10 cellular contexts compared by ENCODE assay signal in the genomic region with DNA sequence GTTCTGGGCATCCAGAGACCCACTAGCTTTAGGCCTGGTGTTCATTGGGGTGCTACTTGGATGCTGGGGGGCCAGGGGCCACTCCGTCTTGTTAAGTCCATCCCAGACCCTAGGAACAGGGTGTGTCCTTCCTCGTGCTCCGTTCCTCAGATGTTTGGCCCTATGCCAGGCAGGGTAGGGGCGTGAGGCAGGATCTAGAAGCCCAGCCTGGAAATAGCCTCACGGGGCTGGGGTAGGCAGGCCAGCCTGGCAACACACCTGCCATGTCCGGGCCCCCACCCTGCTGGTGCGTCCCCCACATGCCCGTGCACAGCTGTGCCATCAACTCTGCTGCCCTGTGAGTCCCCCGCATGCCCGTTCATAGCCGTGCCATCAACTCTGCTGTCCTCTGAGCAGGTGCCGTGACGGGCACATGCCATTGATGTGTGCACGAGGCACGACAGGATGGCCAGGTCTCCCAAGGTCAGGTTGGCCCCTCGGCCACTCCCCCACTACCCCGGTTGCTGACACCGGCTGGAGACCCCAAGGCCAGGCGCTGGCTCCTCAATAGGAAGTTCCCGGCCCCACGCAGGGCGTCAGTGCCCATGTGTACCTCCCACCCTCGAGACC. TPM values are rescaled to one million over a fixed set of nuclear protein-coding genes. Genes with fewer than 3 reads are reported as not detected.
A peak's percentile ranks its signal among the peaks of the same experiment; 100 is the strongest.
DNase-seq lines count a peak whose midpoint lies in the region; FAIRE-seq and TF ChIP-seq lines count a peak whose summit lies in the region.
"Had no signal": no experiment of that assay in that cellular context is flagged by ENCODE, and none has a peak within 500 bp of the region (broad histone marks: within the 10 kb centered on the region; RNA-seq: fewer than 3 reads in every experiment).

No MANE protein-coding gene starts in this region.

- peaks cover 25 to 47% (median 41%) of the 10 kb centered on the region in 4 donors for H3K4me1 ChIP-seq in esophagus muscularis mucosa
- H3K4me1 ChIP-seq in neuronal stem cell (ENCODE audit: control insufficient read depth in 2 of 2, insufficient read depth in 1 of 2, low read depth in 1 of 2, low read length in 2 of 2) = peaks cover 19 to 23% of the 10 kb centered on the region in 2 donors
- peaks cover 0 to 6% of the 10 kb centered on the region in 2 donors for H3K4me1 ChIP-seq in small intestine (ENCODE audit: control insufficient read depth in 2 of 2, insufficient read depth in 1 of 2, low read depth in 1 of 2, low read length in 1 of 2)

- peak; percentile 32 for DNase-seq in NCI-H82 treated with DMSO at 0.1 percent for 48 hours (lab: John Stamatoyannopoulos, UW; ENCODE audit: unreplicated experiment)
- no peak for DNase-seq in esophagus muscularis mucosa (ENCODE audit: extremely low spot score)
- DNase-seq in neuronal stem cell (ENCODE audit: low spot score) = no peak
- DNase-seq in NCI-H446 treated with DMSO at 0.1 percent for 48 hours (lab: John Stamatoyannopoulos, UW) = no peak
- DNase-seq in activated T-helper 2 cell treated with anti-CD3 and anti-CD28 coated beads, Interferon-gamma antibody, Interleukin-2, Interleukin-4, amounts not matched to agents 10 μg/mL and 5 μg/mL and 100 μg/mL, durations not matched to agents 14 hours and 24 hours and 36 hours (ENCODE audit: low spot score) = no peak
- DNase-seq in SW480 (ENCODE audit: low spot score) = no peak
- no peak for DNase-seq in small intestine
- DNase-seq: DND-41, MM.1S had no signal

- peak overlapping the region; percentile 75 for H2BK15ac ChIP-seq in neuronal stem cell (ENCODE audit: low read length)

- peak overlapping the region; percentile 44 for H3K9ac ChIP-seq in neuronal stem cell (ENCODE audit: low read depth, low read length, poor library complexity)

- no peaks in the 10 kb centered on the region for H3K9me3 Mint-ChIP-seq in activated T-helper 2 cell treated with anti-CD3 and anti-CD28 coated beads, Interferon-gamma antibody, Interleukin-2, Interleukin-4, amounts not matched to agents 10 μg/mL and 5 μg/mL and 100 μg/mL, durations not matched to agents 14 hours and 24 hours and 36 hours

- H3K36me3 ChIP-seq in esophagus muscularis mucosa (peaks cover 12 to 60% (median 51%) of the 10 kb centered on the region in 4 donors), neuronal stem cell (replicated peaks in 1 of 2; ENCODE audit: control insufficient read depth in 2 of 2, insufficient read depth in 2 of 2, low read length in 2 of 2) (peaks cover 13 to 70% of the 10 kb centered on the region in 2 donors), small intestine (ENCODE audit: control insufficient read depth in 2 of 2, insufficient read depth in 2 of 2, low read length in 2 of 2) (peaks cover 0 to 21% of the 10 kb centered on the region in 2 donors)

- peaks cover 6% of the 10 kb centered on the region for H3K79me1 ChIP-seq in neuronal stem cell (ENCODE audit: low read depth, low read length)

- H3K4me3 Mint-ChIP-seq in activated T-helper 2 cell treated with anti-CD3 and anti-CD28 coated beads, Interferon-gamma antibody, Interleukin-2, Interleukin-4, amounts not matched to agents 10 μg/mL and 5 μg/mL and 100 μg/mL, durations not matched to agents 14 hours and 24 hours and 36 hours (ENCODE audit: low read depth) = no peak overlapping the region

- WGBS in esophagus muscularis mucosa = no CpG with 5 or more reads among the region's 23 CpGs
- no CpG with 5 or more reads among the region's 23 CpGs for WGBS in neuronal stem cell (ENCODE audit: extremely low coverage in 2 of 2, insufficient read length in 2 of 2, insufficient replicate concordance in 1 of 2), 2 donors
- 65 to 74% (median 68%) methylated on average over 21 to 23 of the region's 23 CpGs for WGBS in small intestine, 3 donors

- peak overlapping the region; percentile 99 for H2AK5ac ChIP-seq in neuronal stem cell (ENCODE audit: low read depth, low read length)

- H3K4me2 ChIP-seq in neuronal stem cell (ENCODE audit: insufficient read depth, low read length, poor library complexity, severe bottlenecking) = no peak overlapping the region

- H3K4me3 ChIP-seq in esophagus muscularis mucosa (peak overlapping the region in 1 of 4 donors; percentile 20), neuronal stem cell (ENCODE audit: low read length in 2 of 2) (no peak overlapping the region), small intestine (ENCODE audit: low read depth in 1 of 2, low read length in 2 of 2) (no peak overlapping the region)

- no peaks in the 10 kb centered on the region for H3K27me3 Mint-ChIP-seq in activated T-helper 2 cell treated with anti-CD3 and anti-CD28 coated beads, Interferon-gamma antibody, Interleukin-2, Interleukin-4, amounts not matched to agents 10 μg/mL and 5 μg/mL and 100 μg/mL, durations not matched to agents 14 hours and 24 hours and 36 hours (ENCODE audit: low read depth)

- no peak overlapping the region for H2AFZ ChIP-seq in neuronal stem cell (ENCODE audit: low read length)

- H3K9me3 ChIP-seq in esophagus muscularis mucosa (no peaks in the 10 kb centered on the region), neuronal stem cell (replicated peaks in 1 of 2; ENCODE audit: control insufficient read depth in 2 of 2, insufficient read depth in 1 of 2, low read depth in 1 of 2, low read length in 2 of 2) (no peaks in the 10 kb centered on the region), small intestine (ENCODE audit: control insufficient read depth, low read depth) (no peaks in the 10 kb centered on the region)

- H3K27me3 ChIP-seq in esophagus muscularis mucosa (no peaks in the 10 kb centered on the region), neuronal stem cell (ENCODE audit: control insufficient read depth in 3 of 3, insufficient read depth in 3 of 3, low read depth in 1 of 3, low read length in 3 of 3) (no peaks in the 10 kb centered on the region), small intestine (ENCODE audit: control insufficient read depth in 2 of 2, insufficient read depth in 2 of 2, low read length in 2 of 2) (no peaks in the 10 kb centered on the region)

- peak overlapping the region; percentile 44 for H3K27ac ChIP-seq in C4-2B
- peak overlapping the region; percentile 76 to 92 (median 90) for H3K27ac ChIP-seq in esophagus muscularis mucosa (replicated peaks in 1 of 4)
- peak overlapping the region; percentile 8 for H3K27ac ChIP-seq in neuronal stem cell (replicated peaks; ENCODE audit: low read length)
- H3K27ac ChIP-seq in small intestine (ENCODE audit: low read depth in 1 of 2, low read length in 1 of 2) = no peak overlapping the region

- peak overlapping the region; percentile 73 for H3K23ac ChIP-seq in neuronal stem cell (ENCODE audit: low read depth, low read length, poor library complexity)

- peak overlapping the region; percentile 89 for H3K4ac ChIP-seq in neuronal stem cell (ENCODE audit: low read length)

- no peak for FAIRE-seq in small intestine (lab: Jason Lieb, UNC)

- TF ChIP-seq CTCF in C4-2B (conservative IDR thresholded peaks at IDR 0.05) (no peak), esophagus muscularis mucosa (IDR thresholded peaks at IDR 0.05) (no peak)

- H4K8ac ChIP-seq in neuronal stem cell (ENCODE audit: low read depth, low read length) = no peak overlapping the region

- peak overlapping the region; percentile 14 for H2BK12ac ChIP-seq in neuronal stem cell (ENCODE audit: low read length)

- H3K14ac ChIP-seq in neuronal stem cell (ENCODE audit: low read length) = peak overlapping the region; percentile 89

- H2BK5ac ChIP-seq in neuronal stem cell (ENCODE audit: low read length) = peak overlapping the region; percentile 90

- intact Hi-C loops in esophagus muscularis mucosa (cut with DNase I) = no loop called here
- intact Hi-C loops in activated T-helper 2 cell treated with anti-CD3 and anti-CD28 coated beads, Interferon-gamma antibody, Interleukin-2, Interleukin-4, amounts not matched to agents 10 μg/mL and 5 μg/mL and 100 μg/mL, durations not matched to agents 14 hours and 24 hours and 36 hours (cut with micrococcal nuclease) = no loop called here

- H3K27ac Mint-ChIP-seq in activated T-helper 2 cell treated with anti-CD3 and anti-CD28 coated beads, Interferon-gamma antibody, Interleukin-2, Interleukin-4, amounts not matched to agents 10 μg/mL and 5 μg/mL and 100 μg/mL, durations not matched to agents 14 hours and 24 hours and 36 hours = no peak overlapping the region

- peak overlapping the region; percentile 96 for H2BK120ac ChIP-seq in neuronal stem cell (ENCODE audit: low read depth, low read length)

- peaks cover 17% of the 10 kb centered on the region for H3K36me3 Mint-ChIP-seq in activated T-helper 2 cell treated with anti-CD3 and anti-CD28 coated beads, Interferon-gamma antibody, Interleukin-2, Interleukin-4, amounts not matched to agents 10 μg/mL and 5 μg/mL and 100 μg/mL, durations not matched to agents 14 hours and 24 hours and 36 hours (ENCODE audit: low read depth)

- TF ChIP-seq EP300 in esophagus muscularis mucosa (IDR thresholded peaks at IDR 0.05) = no peak

- TF ChIP-seq POLR2A in esophagus muscularis mucosa (IDR thresholded peaks at IDR 0.05; ENCODE audit: low read depth) = no peak

- peak overlapping the region; percentile 53 for H4K91ac ChIP-seq in neuronal stem cell (ENCODE audit: low read depth, low read length, poor library complexity)

- no peaks in the 10 kb centered on the region for H3K4me1 Mint-ChIP-seq in activated T-helper 2 cell treated with anti-CD3 and anti-CD28 coated beads, Interferon-gamma antibody, Interleukin-2, Interleukin-4, amounts not matched to agents 10 μg/mL and 5 μg/mL and 100 μg/mL, durations not matched to agents 14 hours and 24 hours and 36 hours (ENCODE audit: low read depth)

- peak overlapping the region; percentile 95 for H3K18ac ChIP-seq in neuronal stem cell (ENCODE audit: low read length)

RNA-seq across cellular contexts. Expression of a gene that starts 36.8 kb away (rescaled TPM):
- total RNA-seq in esophagus muscularis mucosa = under 1 TPM in 2 of 4 donors, not detected in 2; 0.17 to 0.84 TPM
- polyA plus RNA-seq in neuronal stem cell (2013, experiment 1 of 2) = 32.2 TPM
- polyA plus RNA-seq in neuronal stem cell (2013, experiment 2 of 2) = 33.2 TPM
- 66.8 and 66.9 TPM in 2 replicates for total RNA-seq in activated T-helper 2 cell treated with anti-CD3 and anti-CD28 coated beads, Interferon-gamma antibody, Interleukin-2, Interleukin-4, amounts not matched to agents 10 μg/mL and 5 μg/mL and 100 μg/mL, durations not matched to agents 14 hours and 24 hours and 36 hours
- polyA plus RNA-seq in small intestine = 10 to 100 TPM in 1 of 3 donors, 1 to 10 TPM in 2; 2.0 to 11.2 (median 3.2) TPM

RNA-seq across cellular contexts. Expression of a gene that starts 38.8 kb away (rescaled TPM):
- total RNA-seq in esophagus muscularis mucosa = 10 to 100 TPM; 45.4 to 79.4 (median 49.5) TPM
- 5.7 TPM for polyA plus RNA-seq in neuronal stem cell (2013, experiment 1 of 2)
- polyA plus RNA-seq in neuronal stem cell (2013, experiment 2 of 2) = 6.2 TPM
- 37.2 and 39.4 TPM in 2 replicates for total RNA-seq in activated T-helper 2 cell treated with anti-CD3 and anti-CD28 coated beads, Interferon-gamma antibody, Interleukin-2, Interleukin-4, amounts not matched to agents 10 μg/mL and 5 μg/mL and 100 μg/mL, durations not matched to agents 14 hours and 24 hours and 36 hours
- polyA plus RNA-seq in small intestine = 10 to 100 TPM in 1 of 3 donors, 1 to 10 TPM in 2; 9.2 to 25.6 (median 9.8) TPM

Comparison
In these comparisons a context has a peak if more than half of its experiments do, and no peak if none do; other contexts are left out.
1. H3K27ac ChIP-seq: peak in C4-2B (single experiment), esophagus muscularis mucosa (4 of 4) and neuronal stem cell (single experiment); none in small intestine (0 of 2).
2. RNA of a gene that starts 36.8 kb away (total RNA-seq): 66.8 to 66.9 TPM in activated T-helper 2 cell treated with anti-CD3 and anti-CD28 coated beads, Interferon-gamma antibody, Interleukin-2, Interleukin-4, amounts not matched to agents 10 μg/mL and 5 μg/mL and 100 μg/mL, durations not matched to agents 14 hours and 24 hours and 36 hours; 0.17 to 0.84 TPM in esophagus muscularis mucosa; every median in the first group is over 10 times any median in the second.